In genomic region chr13:25722893-25723292, GRCh38 we compare ENCODE assay signal across 23 cellular contexts.
"Had no signal": no experiment of that assay in that cellular context is flagged by ENCODE, and none has a peak within 500 bp of the region (broad histone marks: within the 10 kb centered on the region; RNA-seq: fewer than 3 reads in every experiment).

No MANE protein-coding gene starts in this region.

- DNase-seq: hypothalamus; immature natural killer cell; kidney; left colon; left lung; lower lobe of right lung; mammary epithelial cell; mesenchymal stem cell; naive thymus-derived CD8-positive, alpha-beta T cell; nucleus accumbens; pancreas; posterior cingulate gyrus; retina; right cardiac atrium; stimulated activated CD4-positive, alpha-beta T cell treated with anti-CD3 and anti-CD28 coated beads, Interleukin-1b, Interleukin-23, amount 100 ng/mL, for 48 hours; stimulated activated CD4-positive, alpha-beta T cell treated with anti-CD3 and anti-CD28 coated beads, Interleukin-2, amount 100 ng/mL, for 48 hours; stimulated activated CD4-positive, alpha-beta T cell treated with anti-CD3 and anti-CD28 coated beads, Interleukin-4, amount 100 ng/mL, for 4 hours; stimulated activated CD8-positive, alpha-beta memory T cell treated with anti-CD3 and anti-CD28 coated beads, Interleukin-4, amount 100 ng/mL, for 48 hours; stimulated activated naive CD4-positive, alpha-beta T cell treated with Interleukin-2 at 50 U/mL for 16 hours; stimulated activated naive CD8-positive, alpha-beta T cell treated with anti-CD3 and anti-CD28 coated beads, Interleukin-15, amount 100 ng/mL, for 72 hours; substantia nigra; uterus had no signal

- ATAC-seq: left colon; left lung; lower lobe of right lung; naive thymus-derived CD8-positive, alpha-beta T cell; pancreas; right cardiac atrium; stimulated activated memory B cell treated with anti-CD40 and anti-IgM and Interleukin-4, amounts not matched to agents 10 μg/mL and 1 μg/mL and 100 μg/mL, for 72 hours; stimulated activated naive CD8-positive, alpha-beta T cell treated with anti-CD3 and anti-CD28 coated beads, Interleukin-15, amount 100 ng/mL, for 72 hours had no signal
